1 cellular context compared by ENCODE assay signal in genomic region chr1:205301220-205301821, GRCh38.
TF ChIP-seq lines count a peak whose summit lies in the region.

No MANE protein-coding gene starts in this region.

TF ChIP-seq in HepG2, 621 proteins besides CTCF, POLR2A, EP300 and RAD21 (continued from another document and continues in another):
- TF ChIP-seq THAP8 (CRISPR knock-in tag; IDR thresholded peaks at IDR 0.05; ENCODE audit: borderline replicate concordance) (no peak), ZNF598 (CRISPR knock-in tag; IDR thresholded peaks at IDR 0.05; ENCODE audit: borderline replicate concordance) (no peak), RXRB (CRISPR knock-in tag; IDR thresholded peaks at IDR 0.05; ENCODE audit: borderline replicate concordance) (peak; percentile 75; the same call in 1 of the 2 replicates), HNF1B (CRISPR knock-in tag; IDR thresholded peaks at IDR 0.05) (peak; percentile 78), ZSCAN22 (CRISPR knock-in tag; IDR thresholded peaks at IDR 0.05) (no peak), TOPORS (CRISPR knock-in tag; IDR thresholded peaks at IDR 0.05) (no peak), DMAP1 (CRISPR knock-in tag; IDR thresholded peaks at IDR 0.05) (peak; percentile 59), RBM22 (optimal IDR thresholded peaks at IDR 0.05; ENCODE audit: low read length) (peak; percentile 44), TBL1XR1 (IDR thresholded peaks at IDR 0.05; ENCODE audit: borderline replicate concordance, low read length, partially characterized antibody) (no peak), AKAP8 (CRISPR knock-in tag; IDR thresholded peaks at IDR 0.05) (no peak), ZNF225 (CRISPR knock-in tag; IDR thresholded peaks at IDR 0.05) (0 out of 2 replicates have a peak, but pooled peaks have one; percentile 40), RBAK (CRISPR knock-in tag; IDR thresholded peaks at IDR 0.05) (no peak), NFKB2 (CRISPR knock-in tag; IDR thresholded peaks at IDR 0.05; ENCODE audit: borderline replicate concordance) (no peak), CBX2 (IDR thresholded peaks at IDR 0.05; ENCODE audit: low read depth, low read length) (no peak), CBX2 (CRISPR knock-in tag; IDR thresholded peaks at IDR 0.05; ENCODE audit: low read depth) (no peak), ZNF781 (CRISPR knock-in tag; IDR thresholded peaks at IDR 0.05; ENCODE audit: borderline replicate concordance, not compliant biosample characterization) (no peak), ZBTB14 (CRISPR knock-in tag; IDR thresholded peaks at IDR 0.05) (no peak), SRSF1 (optimal IDR thresholded peaks at IDR 0.05; ENCODE audit: low read depth, low read length) (no peak), MIER3 (CRISPR knock-in tag; IDR thresholded peaks at IDR 0.05; ENCODE audit: borderline replicate concordance) (no peak), ATRX (CRISPR knock-in tag; IDR thresholded peaks at IDR 0.05; ENCODE audit: borderline replicate concordance) (no peak), NFE2L1 (CRISPR knock-in tag; IDR thresholded peaks at IDR 0.05; ENCODE audit: borderline replicate concordance) (no peak), ZNF777 (CRISPR knock-in tag; IDR thresholded peaks at IDR 0.05) (no peak), JUNB (CRISPR knock-in tag; IDR thresholded peaks at IDR 0.05; ENCODE audit: borderline replicate concordance) (no peak), RBM39 (IDR thresholded peaks at IDR 0.05; ENCODE audit: low read depth, low read length, poor library complexity, severe bottlenecking) (peak; percentile 69), PPARG (CRISPR knock-in tag; conservative IDR thresholded peaks at IDR 0.05) (no peak), KAT8 (CRISPR knock-in tag; IDR thresholded peaks at IDR 0.05) (no peak), NR2C2 (CRISPR knock-in tag; IDR thresholded peaks at IDR 0.05; ENCODE audit: borderline replicate concordance) (no peak), SP5 (CRISPR knock-in tag; IDR thresholded peaks at IDR 0.05; ENCODE audit: borderline replicate concordance, low read depth) (peak; percentile 54), ZNF788 (CRISPR knock-in tag; IDR thresholded peaks at IDR 0.05; ENCODE audit: borderline replicate concordance) (peak; percentile 87; the same call in 1 of the 2 replicates), GABPB1 (CRISPR knock-in tag; IDR thresholded peaks at IDR 0.05) (peak; percentile 28; the same call in 1 of the 2 replicates), MEIS2 (CRISPR knock-in tag; IDR thresholded peaks at IDR 0.05) (no peak), AHR (CRISPR knock-in tag; IDR thresholded peaks at IDR 0.05) (no peak), U2AF1 (optimal IDR thresholded peaks at IDR 0.05; ENCODE audit: low read depth, low read length) (peak; percentile 40), ZNF3 (CRISPR knock-in tag; IDR thresholded peaks at IDR 0.05) (no peak), ZFP82 (CRISPR knock-in tag; IDR thresholded peaks at IDR 0.05; ENCODE audit: borderline replicate concordance) (no peak), SNAI1 (CRISPR knock-in tag; IDR thresholded peaks at IDR 0.05; ENCODE audit: borderline replicate concordance) (no peak), ARNTL (CRISPR knock-in tag; IDR thresholded peaks at IDR 0.05) (no peak), AGO1 (IDR thresholded peaks at IDR 0.05; ENCODE audit: low read depth, low read length, poor library complexity, severe bottlenecking) (peak; percentile 40), FOXP1 (IDR thresholded peaks at IDR 0.05) (no peak), FOXP1 (CRISPR knock-in tag; IDR thresholded peaks at IDR 0.05) (no peak), ZNF883 (CRISPR knock-in tag; IDR thresholded peaks at IDR 0.05; ENCODE audit: not compliant biosample characterization) (no peak), TCF7L2 (IDR thresholded peaks at IDR 0.05; ENCODE audit: low read depth, low read length) (no peak), MXD4 (CRISPR knock-in tag; IDR thresholded peaks at IDR 0.05) (0 out of 2 replicates have a peak, but pooled peaks have one; percentile 38), ZFAT (CRISPR knock-in tag; conservative IDR thresholded peaks at IDR 0.05) (no peak), ZFP41 (CRISPR knock-in tag; IDR thresholded peaks at IDR 0.05; ENCODE audit: borderline replicate concordance) (no peak), SP1 (IDR thresholded peaks at IDR 0.05) (no peak), SP1 (CRISPR knock-in tag; IDR thresholded peaks at IDR 0.05) (no peak), ZNF317 (CRISPR knock-in tag; IDR thresholded peaks at IDR 0.05) (no peak), ZFP36 (IDR thresholded peaks at IDR 0.05; ENCODE audit: borderline replicate concordance, low read depth, low read length, partially characterized antibody) (no peak), GATA4 (IDR thresholded peaks at IDR 0.05; ENCODE audit: borderline replicate concordance, low read depth) (no peak), ZNF75D (CRISPR knock-in tag; IDR thresholded peaks at IDR 0.05; ENCODE audit: borderline replicate concordance) (no peak), NFKBIZ (CRISPR knock-in tag; IDR thresholded peaks at IDR 0.05) (no peak), RBFOX2 (IDR thresholded peaks at IDR 0.05; ENCODE audit: low read depth, low read length) (no peak), ZNF776 (CRISPR knock-in tag; IDR thresholded peaks at IDR 0.05) (no peak), E2F1 (CRISPR knock-in tag; IDR thresholded peaks at IDR 0.05) (no peak), GZF1 (CRISPR knock-in tag; IDR thresholded peaks at IDR 0.05) (no peak), ZFP37 (CRISPR knock-in tag; IDR thresholded peaks at IDR 0.05; ENCODE audit: borderline replicate concordance) (no peak), PRPF4 (IDR thresholded peaks at IDR 0.05; ENCODE audit: low read depth, low read length, poor library complexity, severe bottlenecking) (no peak), STAT5B (CRISPR knock-in tag; IDR thresholded peaks at IDR 0.05) (no peak)
- TF ChIP-seq, protein P1, sequence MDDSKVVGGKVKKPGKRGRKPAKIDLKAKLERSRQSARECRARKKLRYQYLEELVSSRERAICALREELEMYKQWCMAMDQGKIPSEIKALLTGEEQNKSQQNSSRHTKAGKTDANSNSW (CRISPR knock-in tag; IDR thresholded peaks at IDR 0.05; ENCODE audit: borderline replicate concordance) = no peak
- TF ChIP-seq, protein P2, sequence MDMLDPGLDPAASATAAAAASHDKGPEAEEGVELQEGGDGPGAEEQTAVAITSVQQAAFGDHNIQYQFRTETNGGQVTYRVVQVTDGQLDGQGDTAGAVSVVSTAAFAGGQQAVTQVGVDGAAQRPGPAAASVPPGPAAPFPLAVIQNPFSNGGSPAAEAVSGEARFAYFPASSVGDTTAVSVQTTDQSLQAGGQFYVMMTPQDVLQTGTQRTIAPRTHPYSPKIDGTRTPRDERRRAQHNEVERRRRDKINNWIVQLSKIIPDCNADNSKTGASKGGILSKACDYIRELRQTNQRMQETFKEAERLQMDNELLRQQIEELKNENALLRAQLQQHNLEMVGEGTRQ (IDR thresholded peaks at IDR 0.05; ENCODE audit: low read depth, low read length) = no peak
- TF ChIP-seq, protein P2 (CRISPR knock-in tag; IDR thresholded peaks at IDR 0.05; ENCODE audit: borderline replicate concordance) = no peak
- TF ChIP-seq, protein P3, sequence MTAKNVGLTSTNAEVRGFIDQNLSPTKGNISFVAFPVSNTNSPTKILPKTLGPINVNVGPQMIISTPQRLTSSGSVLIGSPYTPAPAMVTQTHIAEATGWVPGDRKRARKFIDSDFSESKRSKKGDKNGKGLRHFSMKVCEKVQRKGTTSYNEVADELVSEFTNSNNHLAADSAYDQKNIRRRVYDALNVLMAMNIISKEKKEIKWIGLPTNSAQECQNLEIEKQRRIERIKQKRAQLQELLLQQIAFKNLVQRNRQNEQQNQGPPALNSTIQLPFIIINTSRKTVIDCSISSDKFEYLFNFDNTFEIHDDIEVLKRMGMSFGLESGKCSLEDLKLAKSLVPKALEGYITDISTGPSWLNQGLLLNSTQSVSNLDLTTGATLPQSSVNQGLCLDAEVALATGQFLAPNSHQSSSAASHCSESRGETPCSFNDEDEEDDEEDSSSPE (CRISPR knock-in tag; IDR thresholded peaks at IDR 0.05) = no peak
- TF ChIP-seq, protein P4, sequence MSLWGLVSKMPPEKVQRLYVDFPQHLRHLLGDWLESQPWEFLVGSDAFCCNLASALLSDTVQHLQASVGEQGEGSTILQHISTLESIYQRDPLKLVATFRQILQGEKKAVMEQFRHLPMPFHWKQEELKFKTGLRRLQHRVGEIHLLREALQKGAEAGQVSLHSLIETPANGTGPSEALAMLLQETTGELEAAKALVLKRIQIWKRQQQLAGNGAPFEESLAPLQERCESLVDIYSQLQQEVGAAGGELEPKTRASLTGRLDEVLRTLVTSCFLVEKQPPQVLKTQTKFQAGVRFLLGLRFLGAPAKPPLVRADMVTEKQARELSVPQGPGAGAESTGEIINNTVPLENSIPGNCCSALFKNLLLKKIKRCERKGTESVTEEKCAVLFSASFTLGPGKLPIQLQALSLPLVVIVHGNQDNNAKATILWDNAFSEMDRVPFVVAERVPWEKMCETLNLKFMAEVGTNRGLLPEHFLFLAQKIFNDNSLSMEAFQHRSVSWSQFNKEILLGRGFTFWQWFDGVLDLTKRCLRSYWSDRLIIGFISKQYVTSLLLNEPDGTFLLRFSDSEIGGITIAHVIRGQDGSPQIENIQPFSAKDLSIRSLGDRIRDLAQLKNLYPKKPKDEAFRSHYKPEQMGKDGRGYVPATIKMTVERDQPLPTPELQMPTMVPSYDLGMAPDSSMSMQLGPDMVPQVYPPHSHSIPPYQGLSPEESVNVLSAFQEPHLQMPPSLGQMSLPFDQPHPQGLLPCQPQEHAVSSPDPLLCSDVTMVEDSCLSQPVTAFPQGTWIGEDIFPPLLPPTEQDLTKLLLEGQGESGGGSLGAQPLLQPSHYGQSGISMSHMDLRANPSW (CRISPR knock-in tag; IDR thresholded peaks at IDR 0.05; ENCODE audit: borderline replicate concordance) = no peak
- TF ChIP-seq, protein P5, sequence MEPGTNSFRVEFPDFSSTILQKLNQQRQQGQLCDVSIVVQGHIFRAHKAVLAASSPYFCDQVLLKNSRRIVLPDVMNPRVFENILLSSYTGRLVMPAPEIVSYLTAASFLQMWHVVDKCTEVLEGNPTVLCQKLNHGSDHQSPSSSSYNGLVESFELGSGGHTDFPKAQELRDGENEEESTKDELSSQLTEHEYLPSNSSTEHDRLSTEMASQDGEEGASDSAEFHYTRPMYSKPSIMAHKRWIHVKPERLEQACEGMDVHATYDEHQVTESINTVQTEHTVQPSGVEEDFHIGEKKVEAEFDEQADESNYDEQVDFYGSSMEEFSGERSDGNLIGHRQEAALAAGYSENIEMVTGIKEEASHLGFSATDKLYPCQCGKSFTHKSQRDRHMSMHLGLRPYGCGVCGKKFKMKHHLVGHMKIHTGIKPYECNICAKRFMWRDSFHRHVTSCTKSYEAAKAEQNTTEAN (CRISPR knock-in tag; conservative IDR thresholded peaks at IDR 0.05) = no peak
